10 cellular contexts compared by ENCODE assay signal in the genomic region with DNA sequence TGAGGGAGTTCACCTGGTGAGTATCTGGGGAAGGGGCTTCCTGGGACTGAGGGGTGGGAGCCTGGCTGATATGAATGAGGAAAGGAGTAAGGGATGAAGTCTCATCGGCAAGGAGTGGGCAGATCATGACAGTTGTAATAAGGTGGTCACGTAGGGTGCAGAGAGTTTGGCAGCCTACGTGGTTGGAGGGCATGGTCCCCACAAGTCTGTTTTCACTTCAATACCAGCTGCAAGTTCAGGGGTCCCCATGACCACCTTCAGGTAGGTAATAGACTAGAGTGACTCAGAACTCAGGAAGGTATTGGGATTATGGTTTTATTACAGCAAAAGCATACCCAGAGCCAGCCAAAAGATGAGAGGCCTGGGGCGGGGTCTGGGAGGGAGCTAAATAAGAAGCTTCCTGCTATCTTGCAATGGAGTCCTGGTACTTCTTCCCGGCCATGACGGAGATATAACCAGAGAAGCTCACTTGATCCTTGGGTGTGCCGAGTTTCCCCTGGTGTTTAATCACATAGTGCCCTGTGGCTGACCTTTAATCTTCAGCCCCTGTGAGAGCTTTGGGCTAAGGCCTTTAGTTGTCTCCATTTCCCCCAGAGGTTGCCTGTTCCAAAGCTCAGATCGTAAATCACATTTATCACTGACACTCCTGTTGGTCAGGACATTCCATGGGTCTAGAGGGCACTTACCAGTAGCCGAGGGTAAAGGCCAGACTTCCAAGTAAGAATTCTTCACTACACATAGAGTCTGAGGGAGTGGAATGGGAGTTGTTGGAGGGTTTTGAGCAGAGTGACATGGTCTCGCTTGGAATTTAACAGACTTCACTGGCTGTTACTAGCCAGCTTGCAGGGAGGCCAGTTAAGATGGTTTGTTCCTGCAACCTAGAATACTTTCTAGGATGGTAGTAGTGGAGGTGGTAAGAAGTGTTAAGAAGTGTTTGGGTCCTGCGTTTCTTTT. TPM values are rescaled to one million over a fixed set of nuclear protein-coding genes. Genes with fewer than 3 reads are reported as not detected.
DNase-seq lines count a peak whose midpoint lies in the region; ATAC-seq, FAIRE-seq and TF ChIP-seq lines count a peak whose summit lies in the region.
"Had no signal": no experiment of that assay in that cellular context is flagged by ENCODE, and none has a peak within 500 bp of the region (broad histone marks: within the 10 kb centered on the region; RNA-seq: fewer than 3 reads in every experiment).

No MANE protein-coding gene starts in this region.

- H3K27me3 ChIP-seq in small intestine (ENCODE audit: control insufficient read depth in 2 of 2, insufficient read depth in 2 of 2, low read length in 2 of 2) = no peaks in the 10 kb centered on the region
- H3K27me3 ChIP-seq: BLaER1 had no signal

- H3K27ac ChIP-seq in RWPE1 (peak overlapping the region; percentile 99), small intestine (ENCODE audit: low read depth in 1 of 2, low read length in 1 of 2) (peak overlapping the region; percentile 59 to 83)
- H3K27ac ChIP-seq: BLaER1 had no signal

- no peaks in the 10 kb centered on the region for H3K27me3 Mint-ChIP-seq in activated CD4-positive, alpha-beta T cell treated with anti-CD3 and anti-CD28 coated beads for 36 hours
- H3K27me3 Mint-ChIP-seq: IgD-negative memory B cell had no signal

- peaks cover 49% of the 10 kb centered on the region for H3K36me3 Mint-ChIP-seq in activated CD4-positive, alpha-beta T cell treated with anti-CD3 and anti-CD28 coated beads for 36 hours (ENCODE audit: low read depth)

- no peak for TF ChIP-seq CTCF in RWPE1 (conservative IDR thresholded peaks at IDR 0.05; ENCODE audit: low read depth)

- H3K36me3 ChIP-seq in small intestine (ENCODE audit: control insufficient read depth in 2 of 2, insufficient read depth in 2 of 2, low read length in 2 of 2) = peaks cover 26 to 34% of the 10 kb centered on the region in 2 donors

- no peak for FAIRE-seq in small intestine (lab: Jason Lieb, UNC)

- H3K4me1 ChIP-seq in small intestine (ENCODE audit: control insufficient read depth in 2 of 2, insufficient read depth in 1 of 2, low read depth in 1 of 2, low read length in 1 of 2) = peaks cover 5 to 13% of the 10 kb centered on the region in 2 donors
- H3K4me1 ChIP-seq: BLaER1 had no signal

- H3K4me3 ChIP-seq in small intestine (ENCODE audit: low read depth in 1 of 2, low read length in 2 of 2) = no peak overlapping the region
- H3K4me3 ChIP-seq: BLaER1 had no signal

- H3K9me3 Mint-ChIP-seq in activated CD4-positive, alpha-beta T cell treated with anti-CD3 and anti-CD28 coated beads for 36 hours (ENCODE audit: low read depth) = no peaks in the 10 kb centered on the region
- H3K9me3 Mint-ChIP-seq: IgD-negative memory B cell had no signal

- CTCF ChIA-PET in activated CD4-positive, alpha-beta T cell treated with anti-CD3 and anti-CD28 coated beads for 36 hours (lab: Charles Lee) = interaction anchor here (0.7 to 1.6 kb wide), 5 partner anchors 8 to 224 kb away, joined by 3 to 8 read pairs (median 3); no protein-coding TSS in a partner anchor
- CTCF ChIA-PET in RWPE1 (lab: Yijun Ruan, JAX) = interaction anchor here (0.7 to 0.9 kb wide), 2 partner anchors 8 to 16 kb away, joined by 3 to 5 read pairs; partner anchors contain the start of gene SLC3A2

- intact Hi-C loops in activated CD4-positive, alpha-beta T cell treated with anti-CD3 and anti-CD28 coated beads for 36 hours (cut with DNase I, micrococcal nuclease) = loop anchor here in 1 of 2 experiments (10.0 kb wide), 3 partner anchors 465 to 1415 kb away; partner anchors contain the start of genes CATSPERZ, ESRRA and STIP1

- DNase-seq in activated CD4-positive, alpha-beta T cell treated with anti-CD3 and anti-CD28 coated beads for 36 hours = no peak
- no peak for DNase-seq in activated CD4-positive, alpha-beta T cell treated with anti-CD3 and anti-CD28 coated beads, Interleukin-2, amount 50 U/mL, for 1 hour
- DNase-seq in RWPE1 (ENCODE audit: low spot score) (peak; percentile 50), fibroblast of peridontal ligament (ENCODE audit: extremely low read depth) (peak; percentile 30), small intestine (peak; percentile 99), COLO829 (ENCODE audit: low spot score) (no peak), UCSD-AML1 (lab: John Stamatoyannopoulos, UW; ENCODE audit: unreplicated experiment) (no peak)

- peak; percentile 11 for ATAC-seq in activated CD4-positive, alpha-beta T cell treated with anti-CD3 and anti-CD28 coated beads for 36 hours
- ATAC-seq in HG03159 (IDR thresholded peaks at IDR 0.05; ENCODE audit: unreplicated experiment) = no peak

- H3K4me1 Mint-ChIP-seq in activated CD4-positive, alpha-beta T cell treated with anti-CD3 and anti-CD28 coated beads for 36 hours = peaks cover 25% of the 10 kb centered on the region

- no peaks in the 10 kb centered on the region for H3K9me3 ChIP-seq in small intestine (ENCODE audit: control insufficient read depth, low read depth)
- H3K9me3 ChIP-seq: BLaER1 had no signal

- POLR2A ChIA-PET in activated CD4-positive, alpha-beta T cell treated with anti-CD3 and anti-CD28 coated beads for 36 hours (lab: Charles Lee) = interaction anchor here (0.6 to 1.6 kb wide), 7 partner anchors 8 to 942 kb away, joined by 3 to 13 read pairs (median 4); partner anchors contain the start of genes SLC3A2 and TUT1
- POLR2A ChIA-PET in RWPE1 (lab: Yijun Ruan, JAX; ENCODE audit: low non-redundant PET) = interaction anchor here (0.5 to 1.2 kb wide), 3 partner anchors 11 to 49 kb away, joined by 4 to 9 read pairs (median 6); no protein-coding TSS in a partner anchor

- 34 to 50% (median 50%) methylated on average over 10 to 11 of the region's 11 CpGs for WGBS in small intestine, 3 donors

- H3K27ac Mint-ChIP-seq in activated CD4-positive, alpha-beta T cell treated with anti-CD3 and anti-CD28 coated beads for 36 hours = peak overlapping the region; percentile 29

- no peak overlapping the region for H3K4me3 Mint-ChIP-seq in activated CD4-positive, alpha-beta T cell treated with anti-CD3 and anti-CD28 coated beads for 36 hours

RNA-seq across cellular contexts. Expression of gene SLC3A2, which starts 9.1 kb away (rescaled TPM):
- total RNA-seq in activated CD4-positive, alpha-beta T cell treated with anti-CD3 and anti-CD28 coated beads for 36 hours = 100 to 1,000 TPM; 401 to 402 TPM
- polyA plus RNA-seq in small intestine = 100 to 1,000 TPM; 124 to 200 (median 176) TPM

RNA-seq across cellular contexts. Expression of gene CHRM1, which starts 31.4 kb away (rescaled TPM):
- not detected for total RNA-seq in activated CD4-positive, alpha-beta T cell treated with anti-CD3 and anti-CD28 coated beads for 36 hours
- polyA plus RNA-seq in small intestine = 1 to 10 TPM in 1 of 3 donors, not detected in 2; 1.1 TPM
- polyA plus RNA-seq: IgD-negative memory B cell had no signal

RNA-seq across cellular contexts. Expression of gene WDR74, which starts 50.4 kb away (rescaled TPM):
- 10 to 100 TPM; 83.1 to 93.1 TPM for total RNA-seq in activated CD4-positive, alpha-beta T cell treated with anti-CD3 and anti-CD28 coated beads for 36 hours
- 10 to 100 TPM; 30.3 to 47.5 (median 34.0) TPM for polyA plus RNA-seq in small intestine

RNA-seq across cellular contexts. Expression of gene TEX54, which starts 57.1 kb away (rescaled TPM):
- total RNA-seq in activated CD4-positive, alpha-beta T cell treated with anti-CD3 and anti-CD28 coated beads for 36 hours = under 1 TPM in 1 of 2 experiments, not detected in 1; 0.42 TPM
- not detected for polyA plus RNA-seq in small intestine
- polyA plus RNA-seq: IgD-negative memory B cell had no signal

RNA-seq across cellular contexts. Expression of gene STX5, which starts 57.9 kb away (rescaled TPM):
- 10 to 100 TPM; 19.3 to 21.8 TPM for total RNA-seq in activated CD4-positive, alpha-beta T cell treated with anti-CD3 and anti-CD28 coated beads for 36 hours
- polyA plus RNA-seq in small intestine = 10 to 100 TPM; 22.6 to 38.6 (median 24.8) TPM

Comparison
In these comparisons a context has a peak if more than half of its experiments do, and no peak if none do; other contexts are left out.
1. DNase-seq: peak in RWPE1 (single experiment), fibroblast of peridontal ligament (single experiment) and small intestine (single experiment); none in activated CD4-positive, alpha-beta T cell treated with anti-CD3 and anti-CD28 coated beads for 36 hours (single experiment), activated CD4-positive, alpha-beta T cell treated with anti-CD3 and anti-CD28 coated beads, Interleukin-2, amount 50 U/mL, for 1 hour (single experiment), COLO829 (single experiment) and UCSD-AML1 (single experiment).